In the genomic region with DNA sequence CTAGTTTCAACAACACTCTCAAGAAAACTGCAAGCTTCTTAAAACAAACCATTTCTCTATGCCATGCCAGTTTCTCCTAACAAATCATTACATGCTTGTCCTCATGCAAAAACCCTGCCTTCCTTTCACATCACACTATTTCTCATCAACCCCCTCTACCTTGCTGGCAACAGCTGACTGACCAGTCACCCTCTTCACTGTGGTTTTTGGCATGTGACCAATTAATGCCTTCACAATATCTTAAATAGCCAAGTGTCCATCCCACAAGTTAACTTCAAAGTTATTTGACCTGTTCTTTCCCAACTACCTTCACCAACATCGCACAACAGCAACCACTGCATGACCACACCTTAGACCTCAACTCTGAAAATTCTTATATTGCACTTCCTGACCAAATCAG, we compare ENCODE assay signal across 26 cellular contexts.
DNase-seq lines count a peak whose midpoint lies in the region; TF ChIP-seq lines count a peak whose summit lies in the region.
"Had no signal": no experiment of that assay in that cellular context is flagged by ENCODE, and none has a peak within 500 bp of the region (broad histone marks: within the 10 kb centered on the region; RNA-seq: fewer than 3 reads in every experiment).

No MANE protein-coding gene starts in this region.

- H4K8ac ChIP-seq in mesenchymal stem cell (ENCODE audit: low read length): no peak overlapping the region

- no peak overlapping the region for H3K9ac ChIP-seq in mesenchymal stem cell (ENCODE audit: low read length)

- H3K4me1 ChIP-seq in mesenchymal stem cell (ENCODE audit: control insufficient read depth, insufficient read depth, low read depth, low read length): no peaks in the 10 kb centered on the region
- H3K4me1 ChIP-seq: gastrocnemius medialis, prostate gland, sigmoid colon had no signal

- no peak overlapping the region for H2AFZ ChIP-seq in mesenchymal stem cell (ENCODE audit: low read depth, low read length)

- H3K14ac ChIP-seq in mesenchymal stem cell (ENCODE audit: low read length in 2 of 2): no peak overlapping the region

- H3K36me3 ChIP-seq in mesenchymal stem cell (ENCODE audit: control insufficient read depth in 1 of 2, insufficient read depth in 2 of 2, low read depth in 1 of 2, low read length in 2 of 2): no peaks in the 10 kb centered on the region
- H3K36me3 ChIP-seq: cardiac muscle cell, gastrocnemius medialis, prostate gland had no signal

- no peak overlapping the region for H3K4ac ChIP-seq in mesenchymal stem cell (ENCODE audit: low read depth in 1 of 2, low read length in 2 of 2)

- no peak overlapping the region for H2BK120ac ChIP-seq in mesenchymal stem cell (ENCODE audit: low read depth, low read length)

- DNase-seq in HT1080 (ENCODE audit: low read depth) (peak; percentile 38), RPMI7951 (ENCODE audit: low read depth) (peak; percentile 19), choroid plexus epithelial cell (ENCODE audit: low read depth) (peak; percentile 53), myocyte (ENCODE audit: low read depth) (peak; percentile 72), NCI-H748 treated with DMSO at 0.1 percent for 48 hours (lab: John Stamatoyannopoulos, UW) (no peak), mesenchymal stem cell (no peak), NCI-H2107 (lab: John Stamatoyannopoulos, UW) (no peak)
- DNase-seq: activated CD4-positive, alpha-beta T cell treated with anti-CD3 and anti-CD28 coated beads for 48 hours; activated T-cell treated with anti-CD3 and anti-CD28 coated beads, Interleukin-2, amount 50 U/mL, for 24 hours; Calu3; effector memory CD8-positive, alpha-beta T cell; gastrocnemius medialis; hippocampal formation; Kasumi-1; left ventricle myocardium superior; NCI-H1092; NCI-H187; NCI-H69; nucleus accumbens; sigmoid colon; stimulated activated CD4-positive, alpha-beta T cell treated with anti-CD3 and anti-CD28 coated beads, Interleukin-15, amount 100 ng/mL, for 24 hours; stimulated activated naive B cell treated with anti-CD40 and anti-IgM and Interleukin-4, amounts not matched to agents 10 μg/mL and 1 μg/mL and 100 μg/mL, for 72 hours; WERI-Rb-1 had no signal

- 95% methylated on average over 1 of the region's 1 CpG for WGBS in mesenchymal stem cell

- H4K91ac ChIP-seq in mesenchymal stem cell (ENCODE audit: low read length): no peak overlapping the region

- no peak for TF ChIP-seq CTCF in choroid plexus epithelial cell (conservative IDR thresholded peaks at IDR 0.05; ENCODE audit: low read depth, low read length)

- H3K79me1 ChIP-seq in mesenchymal stem cell (replicated peaks; ENCODE audit: low read length, poor library complexity, severe bottlenecking): no peaks in the 10 kb centered on the region

- no peak overlapping the region for H2AK5ac ChIP-seq in mesenchymal stem cell (ENCODE audit: low read length, severe bottlenecking)

- H3K27ac ChIP-seq in mesenchymal stem cell (ENCODE audit: low read length, poor library complexity, severe bottlenecking): no peak overlapping the region
- H3K27ac ChIP-seq: cardiac muscle cell, coronary artery, gastrocnemius medialis, prostate gland, sigmoid colon, WERI-Rb-1 had no signal

- no peaks in the 10 kb centered on the region for H3K27me3 ChIP-seq in mesenchymal stem cell (ENCODE audit: control insufficient read depth in 1 of 2, insufficient read depth in 1 of 2, low read length in 2 of 2)
- H3K27me3 ChIP-seq: cardiac muscle cell, gastrocnemius medialis, sigmoid colon had no signal

- H3K23ac ChIP-seq in mesenchymal stem cell (ENCODE audit: low read length in 2 of 2): no peak overlapping the region

- no peak overlapping the region for H2BK15ac ChIP-seq in mesenchymal stem cell (ENCODE audit: low read depth, poor library complexity, severe bottlenecking)

- H2BK5ac ChIP-seq in mesenchymal stem cell (ENCODE audit: low read depth, low read length, poor library complexity, severe bottlenecking): no peak overlapping the region

- H3K9me3 ChIP-seq in mesenchymal stem cell (ENCODE audit: control insufficient read depth, low read length): no peaks in the 10 kb centered on the region
- H3K9me3 ChIP-seq: gastrocnemius medialis, prostate gland, sigmoid colon had no signal

- H3K18ac ChIP-seq in mesenchymal stem cell (ENCODE audit: low read depth in 1 of 2, low read length in 2 of 2): no peak overlapping the region

- H3K4me3 ChIP-seq in choroid plexus epithelial cell (ENCODE audit: low read depth, low read length): no peak overlapping the region
- no peak overlapping the region for H3K4me3 ChIP-seq in mesenchymal stem cell (ENCODE audit: insufficient read depth in 1 of 2, low read depth in 1 of 2, low read length in 2 of 2)
- H3K4me3 ChIP-seq: cardiac muscle cell, coronary artery, gastrocnemius medialis, prostate gland, sigmoid colon had no signal

- no peak overlapping the region for H2BK12ac ChIP-seq in mesenchymal stem cell (ENCODE audit: low read length in 2 of 2)

- no peak overlapping the region for H3K4me2 ChIP-seq in mesenchymal stem cell (ENCODE audit: low read length, poor library complexity, severe bottlenecking)

Comparison
In these comparisons a context has a peak if more than half of its experiments do, and no peak if none do; other contexts are left out.
1. DNase-seq: peak in HT1080 (single experiment), RPMI7951 (single experiment), choroid plexus epithelial cell (single experiment) and myocyte (single experiment); none in NCI-H748 treated with DMSO at 0.1 percent for 48 hours (single experiment), mesenchymal stem cell (single experiment) and NCI-H2107 (single experiment).